In the genomic region with DNA sequence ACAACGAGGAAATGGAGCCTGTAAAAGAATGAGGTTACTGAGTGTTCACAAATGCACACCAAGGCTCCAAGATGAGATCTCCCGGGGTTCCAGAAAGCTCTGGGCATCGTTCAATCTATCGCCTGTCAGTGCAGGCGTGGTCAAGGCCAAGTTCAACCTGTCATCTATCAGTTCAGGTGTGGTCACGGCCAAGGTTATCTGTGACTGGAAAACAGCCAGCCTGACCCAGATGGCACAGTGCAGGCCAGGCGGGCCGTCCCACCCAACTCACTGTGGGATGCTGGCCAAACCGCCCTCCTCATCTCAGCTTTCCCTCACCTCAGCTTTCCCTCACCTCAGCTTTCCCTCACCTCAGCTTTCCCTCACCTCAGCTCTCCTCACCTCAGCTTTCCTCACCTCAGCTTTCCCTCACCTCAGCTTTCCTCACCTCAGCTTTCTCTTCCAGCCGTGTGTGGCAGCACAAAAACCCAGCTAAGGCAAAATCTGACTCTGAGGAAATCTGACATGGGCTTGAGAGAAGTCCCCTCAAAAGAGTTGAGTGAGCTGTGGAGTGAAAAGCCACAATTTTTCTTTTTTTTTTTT, we compare ENCODE assay signal across 15 cellular contexts. TPM values are rescaled to one million over a fixed set of nuclear protein-coding genes. Genes with fewer than 3 reads are reported as not detected.
DNase-seq lines count a peak whose midpoint lies in the region; FAIRE-seq and TF ChIP-seq lines count a peak whose summit lies in the region.
"Had no signal": no experiment of that assay in that cellular context is flagged by ENCODE, and none has a peak within 500 bp of the region (broad histone marks: within the 10 kb centered on the region; RNA-seq: fewer than 3 reads in every experiment).

No MANE protein-coding gene starts in this region.

- H4K20me1 ChIP-seq in astrocyte (ENCODE audit: insufficient read depth, low read length): peaks cover 46% of the 10 kb centered on the region

- H3K9me3 ChIP-seq in CD8-positive, alpha-beta memory T cell (ENCODE audit: low read length): no peaks in the 10 kb centered on the region
- no peaks in the 10 kb centered on the region for H3K9me3 ChIP-seq in astrocyte (ENCODE audit: insufficient read depth, low read depth, low read length)

- H3K27ac ChIP-seq in CD8-positive, alpha-beta memory T cell (ENCODE audit: low read depth, low read length): no peak overlapping the region
- no peak overlapping the region for H3K27ac ChIP-seq in astrocyte (ENCODE audit: low read depth, low read length)

- peaks cover 76% of the 10 kb centered on the region for H3K79me2 ChIP-seq in astrocyte (ENCODE audit: insufficient read depth, low read length)

- peak overlapping the region; percentile 60 for H3K27ac Mint-ChIP-seq in T-helper 2 cell treated with Interferon-gamma antibody and Interleukin-4, amounts not matched to agents 5 μg/mL and 100 μg/mL, for 36 hours
- peak overlapping the region in 6 of 8 donors; percentile 32 to 82 (median 68) for H3K27ac Mint-ChIP-seq in CD8-positive, alpha-beta memory T cell
- H3K27ac Mint-ChIP-seq in astrocyte (ENCODE audit: unreplicated experiment) (no peak overlapping the region), nephron progenitor cell (peak overlapping the region; percentile 91)

- H3K4me1 ChIP-seq in CD8-positive, alpha-beta memory T cell (ENCODE audit: insufficient read depth, low read length): peaks cover 21% of the 10 kb centered on the region
- H3K4me1 ChIP-seq in astrocyte (ENCODE audit: insufficient read depth, low read length): peaks cover 12% of the 10 kb centered on the region

- TF ChIP-seq CTCF in astrocyte (IDR thresholded peaks at IDR 0.05; ENCODE audit: insufficient read depth, low read depth, low read length): no peak
- TF ChIP-seq CTCF in nephron progenitor cell (IDR thresholded peaks at IDR 0.05): no peak

- H3K4me3 ChIP-seq in CD8-positive, alpha-beta memory T cell (ENCODE audit: low read length): no peak overlapping the region
- H3K4me3 ChIP-seq in astrocyte (ENCODE audit: insufficient read depth, low read depth, low read length): no peak overlapping the region

- POLR2A ChIA-PET in CD8-positive, alpha-beta memory T cell (lab: Charles Lee): no interaction called here

- H2AFZ ChIP-seq in astrocyte (ENCODE audit: low read depth, low read length): no peak overlapping the region

- peaks cover 29% of the 10 kb centered on the region for H3K4me1 Mint-ChIP-seq in T-helper 2 cell treated with Interferon-gamma antibody and Interleukin-4, amounts not matched to agents 5 μg/mL and 100 μg/mL, for 36 hours (ENCODE audit: low read depth)
- H3K4me1 Mint-ChIP-seq in CD8-positive, alpha-beta memory T cell: peaks cover 30 to 43% (median 38%) of the 10 kb centered on the region in 3 donors
- H3K4me1 Mint-ChIP-seq in astrocyte (ENCODE audit: low read depth, unreplicated experiment): peaks cover 9% of the 10 kb centered on the region
- H3K4me1 Mint-ChIP-seq in nephron progenitor cell: peaks cover 20% of the 10 kb centered on the region

- no peak overlapping the region for H3K4me2 ChIP-seq in astrocyte (ENCODE audit: low read length)

- no peaks in the 10 kb centered on the region for H3K27me3 ChIP-seq in CD8-positive, alpha-beta memory T cell (ENCODE audit: insufficient read depth, low read length, poor library complexity, severe bottlenecking)
- H3K27me3 ChIP-seq in astrocyte (ENCODE audit: insufficient read depth, low read length): no peaks in the 10 kb centered on the region

- CTCF ChIA-PET in CD8-positive, alpha-beta memory T cell (lab: Charles Lee): no interaction called here

- DNase-seq in T-helper 2 cell treated with Interferon-gamma antibody and Interleukin-4, amounts not matched to agents 5 μg/mL and 100 μg/mL, for 36 hours (ENCODE audit: low spot score): no peak
- no peak for DNase-seq in T-helper 2 cell
- peak in 1 of 5 donors; percentile 14 for DNase-seq in CD8-positive, alpha-beta memory T cell
- no peak for DNase-seq in astrocyte (ENCODE audit: low read depth)
- no peak for DNase-seq in nephron progenitor cell
- no peak for DNase-seq in HK-2 (ENCODE audit: unreplicated experiment)
- DNase-seq in Ammon's horn (ENCODE audit: low spot score): no peak
- DNase-seq in HuH-7.5 (ENCODE audit: low spot score): no peak
- DNase-seq: amniotic stem cell, COR-L47, erythroblast, GDM1, NCI-H1092 treated with DMSO at 0.1 percent for 48 hours, T-helper 9 cell had no signal

- no peak overlapping the region for H3K9ac ChIP-seq in astrocyte (ENCODE audit: low read length)

- H3K36me3 Mint-ChIP-seq in T-helper 2 cell treated with Interferon-gamma antibody and Interleukin-4, amounts not matched to agents 5 μg/mL and 100 μg/mL, for 36 hours (ENCODE audit: low read depth): peaks cover 29% of the 10 kb centered on the region
- H3K36me3 Mint-ChIP-seq in CD8-positive, alpha-beta memory T cell: peaks cover 0 to 32% (median 1%) of the 10 kb centered on the region in 3 donors
- H3K36me3 Mint-ChIP-seq in astrocyte (ENCODE audit: low read depth, unreplicated experiment): peaks cover 5% of the 10 kb centered on the region
- peaks cover 44% of the 10 kb centered on the region for H3K36me3 Mint-ChIP-seq in nephron progenitor cell (ENCODE audit: low read depth)

- H3K36me3 ChIP-seq in CD8-positive, alpha-beta memory T cell (ENCODE audit: insufficient read depth, low read length): peaks cover 4% of the 10 kb centered on the region
- no peaks in the 10 kb centered on the region for H3K36me3 ChIP-seq in astrocyte (ENCODE audit: insufficient read depth, low read length)

- H3K27me3 Mint-ChIP-seq in T-helper 2 cell treated with Interferon-gamma antibody and Interleukin-4, amounts not matched to agents 5 μg/mL and 100 μg/mL, for 36 hours (ENCODE audit: low read depth): no peaks in the 10 kb centered on the region
- no peaks in the 10 kb centered on the region for H3K27me3 Mint-ChIP-seq in CD8-positive, alpha-beta memory T cell
- no peaks in the 10 kb centered on the region for H3K27me3 Mint-ChIP-seq in astrocyte (ENCODE audit: low read depth, unreplicated experiment)
- no peaks in the 10 kb centered on the region for H3K27me3 Mint-ChIP-seq in nephron progenitor cell (ENCODE audit: low read depth, poor library complexity)

- FAIRE-seq in astrocyte (lab: Jason Lieb, UNC): no peak
- FAIRE-seq: A204.1 had no signal

- H3K4me3 Mint-ChIP-seq in T-helper 2 cell treated with Interferon-gamma antibody and Interleukin-4, amounts not matched to agents 5 μg/mL and 100 μg/mL, for 36 hours: peak overlapping the region; percentile 87
- H3K4me3 Mint-ChIP-seq in CD8-positive, alpha-beta memory T cell: peak overlapping the region; percentile 75 to 92 (median 83)
- peak overlapping the region; percentile 85 for H3K4me3 Mint-ChIP-seq in astrocyte (ENCODE audit: unreplicated experiment)
- H3K4me3 Mint-ChIP-seq in nephron progenitor cell: peak overlapping the region; percentile 93

- no peaks in the 10 kb centered on the region for H3K9me3 Mint-ChIP-seq in T-helper 2 cell treated with Interferon-gamma antibody and Interleukin-4, amounts not matched to agents 5 μg/mL and 100 μg/mL, for 36 hours
- H3K9me3 Mint-ChIP-seq in CD8-positive, alpha-beta memory T cell: peaks cover 0 to under 1% (median 0%) of the 10 kb centered on the region in 5 donors
- H3K9me3 Mint-ChIP-seq in astrocyte (ENCODE audit: unreplicated experiment): no peaks in the 10 kb centered on the region
- peaks cover 11% of the 10 kb centered on the region for H3K9me3 Mint-ChIP-seq in nephron progenitor cell

RNA-seq across cellular contexts. Expression of gene CHMP1A, which starts 2.4 kb away (rescaled TPM):
- 10 to 100 TPM; 81.4 to 94.0 TPM for total RNA-seq in CD8-positive, alpha-beta memory T cell
- polyA plus RNA-seq in CD8-positive, alpha-beta memory T cell: 72.1 TPM
- total RNA-seq in astrocyte: 84.2 and 85.7 TPM in 2 replicates

RNA-seq across cellular contexts. Expression of gene SPATA33, which starts 2.5 kb away (rescaled TPM):
- 10 to 100 TPM; 16.9 TPM for total RNA-seq in CD8-positive, alpha-beta memory T cell
- 2.3 TPM for polyA plus RNA-seq in CD8-positive, alpha-beta memory T cell
- total RNA-seq in astrocyte: 11.8 and 12.3 TPM in 2 replicates

RNA-seq across cellular contexts. Expression of gene CDK10, which starts 31.3 kb away (rescaled TPM):
- 10 to 100 TPM; 74.8 to 79.0 TPM for total RNA-seq in CD8-positive, alpha-beta memory T cell
- polyA plus RNA-seq in CD8-positive, alpha-beta memory T cell: 31.8 TPM
- total RNA-seq in astrocyte: 40.5 and 41.7 TPM in 2 replicates

RNA-seq across cellular contexts. Expression of gene DPEP1, which starts 41.7 kb away (rescaled TPM):
- not detected for total RNA-seq in CD8-positive, alpha-beta memory T cell
- polyA plus RNA-seq in CD8-positive, alpha-beta memory T cell: not detected
- total RNA-seq in astrocyte: 0.11 and 0.22 TPM in 2 replicates

RNA-seq across cellular contexts. Expression of gene SPATA2L, which starts 46.4 kb away (rescaled TPM):
- 1 to 10 TPM; 7.0 to 7.6 TPM for total RNA-seq in CD8-positive, alpha-beta memory T cell
- 10.3 TPM for polyA plus RNA-seq in CD8-positive, alpha-beta memory T cell
- total RNA-seq in astrocyte: 9.8 and 10.8 TPM in 2 replicates
